ENCODE assay signal across 9 cellular contexts in genomic region chr10:59709472-59710125, GRCh38. TPM values are rescaled to one million over a fixed set of nuclear protein-coding genes. Genes with fewer than 3 reads are reported as not detected.
DNase-seq lines count a peak whose midpoint lies in the region; ATAC-seq, FAIRE-seq and TF ChIP-seq lines count a peak whose summit lies in the region.
"Had no signal": no experiment of that assay in that cellular context is flagged by ENCODE, and none has a peak within 500 bp of the region (broad histone marks: within the 10 kb centered on the region; RNA-seq: fewer than 3 reads in every experiment).

SLC16A9 (minus strand) TSS chr10:59709850; CDS start chr10:59684291, 25,559 bp downstream.

- no peak for TF ChIP-seq CTCF in PC-9 (conservative IDR thresholded peaks at IDR 0.05)
- peak; percentile 22 to 44 (median 32); a peak in 3 of 6 replicates for TF ChIP-seq CTCF in K562 (IDR thresholded peaks at IDR 0.05 in 2 of 3, conservative IDR thresholded peaks at IDR 0.05 in 1 of 3; ENCODE audit: insufficient read depth in 2 of 3, low read depth in 1 of 3, low read length in 3 of 3)

- no peaks in the 10 kb centered on the region for H3K9me2 ChIP-seq in PC-9 (ENCODE audit: insufficient read depth)

- no peak within 1 kb of the TSS for H3K27ac ChIP-seq in PC-9
- H3K27ac ChIP-seq in K562 (ENCODE audit: extremely low read depth, low read depth, low read length): peak within 1 kb of the TSS; percentile 44; the same call in 2 of the 3 replicates
- peak within 1 kb of the TSS; percentile 63 for H3K27ac ChIP-seq in skeletal muscle tissue (ENCODE audit: low read depth, low read length)

- H3K9me1 ChIP-seq in K562 (ENCODE audit: control insufficient read depth, insufficient read depth, low read length): no peaks in the 10 kb centered on the region

- DNase-seq in Daoy (ENCODE audit: low read depth): peak; percentile 79
- DNase-seq in PC-9: peak in 1 of 2 experiments; percentile 21
- DNase-seq in K562 (ENCODE audit: extremely low read depth in 1 of 4, low spot score in 3 of 4): peak; percentile 65 to 76 (median 66)
- DNase-seq in GF-D8 (lab: John Stamatoyannopoulos, UW): no peak
- DNase-seq: natural killer cell had no signal

- no peak for FAIRE-seq in K562 (lab: Jason Lieb, UNC)

- H3K36me3 ChIP-seq in PC-9 (ENCODE audit: low read depth) (no peaks in the 10 kb centered on the region), K562 (ENCODE audit: control insufficient read depth, insufficient read depth, low read length) (no peaks in the 10 kb centered on the region), skeletal muscle tissue (ENCODE audit: control insufficient read depth in 3 of 3, insufficient read depth in 3 of 3, low read length in 3 of 3) (no peaks in the 10 kb centered on the region)

- BruUV-seq in PC-9 (replicated peaks; lab: Mats Ljungman, UMichigan): no TSS peak
- BruUV-seq in K562 (replicated peaks; lab: Mats Ljungman, UMichigan): TSS peak; percentile 63

- H3K4me2 ChIP-seq in PC-9: peak within 1 kb of the TSS; percentile 71
- H3K4me2 ChIP-seq in K562 (ENCODE audit: insufficient read depth, low read length): peak within 1 kb of the TSS; percentile 60

- no peaks in the 10 kb centered on the region for H3K4me1 ChIP-seq in PC-9 (replicated peaks; ENCODE audit: insufficient read depth)
- H3K4me1 ChIP-seq in K562 (replicated peaks in 1 of 2; ENCODE audit: control insufficient read depth in 2 of 2, insufficient read depth in 2 of 2, low read length in 2 of 2): peaks cover 10 to 19% of the 10 kb centered on the region in 2 experiments; a peak in 4 of 5 replicates
- peaks cover 10 to 17% (median 12%) of the 10 kb centered on the region in 3 donors for H3K4me1 ChIP-seq in skeletal muscle tissue (ENCODE audit: control insufficient read depth in 3 of 3, insufficient read depth in 3 of 3, low read length in 3 of 3)

- H3K27me3 ChIP-seq in PC-9 (ENCODE audit: insufficient read depth, low read depth): peaks cover 6% of the 10 kb centered on the region
- peaks cover 6 to 20% of the 10 kb centered on the region in 2 experiments for H3K27me3 ChIP-seq in K562 (ENCODE audit: control insufficient read depth in 2 of 2, insufficient read depth in 2 of 2, low read length in 2 of 2)
- H3K27me3 ChIP-seq in skeletal muscle tissue (ENCODE audit: control insufficient read depth in 3 of 3, insufficient read depth in 3 of 3, low read length in 3 of 3): peaks cover 0 to 5% (median 3%) of the 10 kb centered on the region in 3 donors

- H3K79me2 ChIP-seq in PC-9 (ENCODE audit: low read depth) (no peaks in the 10 kb centered on the region), K562 (ENCODE audit: control insufficient read depth, insufficient read depth, low read length) (no peaks in the 10 kb centered on the region; the same call in 2 of the 3 replicates)

- peak; percentile 89 for ATAC-seq in GM19397 (IDR thresholded peaks at IDR 0.05; ENCODE audit: unreplicated experiment)
- peak; percentile 88 for ATAC-seq in HG03439 (IDR thresholded peaks at IDR 0.05; ENCODE audit: unreplicated experiment)
- peak; percentile 87 for ATAC-seq in K562

- TF ChIP-seq EP300 in K562 (IDR thresholded peaks at IDR 0.05; ENCODE audit: low read length): no peak

- no peaks in the 10 kb centered on the region for H3K9me3 ChIP-seq in PC-9 (ENCODE audit: insufficient read depth, low read depth)
- H3K9me3 ChIP-seq in K562 (replicated peaks; ENCODE audit: control insufficient read depth, insufficient read depth, low read depth, low read length): no peaks in the 10 kb centered on the region
- peaks cover 2% of the 10 kb centered on the region for H3K9me3 ChIP-seq in iPS-18c (ENCODE audit: control insufficient read depth, insufficient read depth, low read length)
- no peaks in the 10 kb centered on the region for H3K9me3 ChIP-seq in skeletal muscle tissue (ENCODE audit: control insufficient read depth in 3 of 3, low read length in 3 of 3)

- H3K9ac ChIP-seq in K562 (ENCODE audit: insufficient read depth in 1 of 2, low read depth in 2 of 2, low read length in 2 of 2): peak within 1 kb of the TSS; percentile 62 to 90
- peak within 1 kb of the TSS; percentile 70 to 82 (median 76) for H3K9ac ChIP-seq in skeletal muscle tissue (ENCODE audit: low read depth in 1 of 3, low read length in 3 of 3)

- in situ Hi-C loops in K562 (cut with MboI): no loop called here

- WGBS in K562 (ENCODE audit: insufficient coverage, low coverage, missing lambda C conversion rate): 7% methylated on average over 53 of the region's 66 CpGs

- H3K4me3 ChIP-seq in PC-9 (peak within 1 kb of the TSS; percentile 49; the same call in 1 of the 2 replicates), K562 (peak within 1 kb of the TSS; percentile 55), iPS-18c (ENCODE audit: insufficient read depth, low read depth, low read length) (peak within 1 kb of the TSS; percentile 85), skeletal muscle tissue (ENCODE audit: low read length in 3 of 3) (peak within 1 kb of the TSS; percentile 70 to 76 (median 72))

- CTCF ChIA-PET in PC-9 (lab: Charles Lee) (no interaction called here), K562 (lab: Yijun Ruan, JAX; ENCODE audit: low intra/inter-chr PET ratio) (no interaction called here)

- H4K20me1 ChIP-seq in PC-9 (ENCODE audit: insufficient read depth) (no peaks in the 10 kb centered on the region), K562 (replicated peaks; ENCODE audit: control insufficient read depth, insufficient read depth, low read length) (no peaks in the 10 kb centered on the region)

- H3F3A ChIP-seq in PC-9 (ENCODE audit: insufficient read depth, low read depth): no peaks in the 10 kb centered on the region

- intact Hi-C loops in PC-9 (cut with micrococcal nuclease; ENCODE audit: unreplicated experiment) (no loop called here), K562 (cut with micrococcal nuclease) (no loop called here)

- peak within 1 kb of the TSS; percentile 64 for H2AFZ ChIP-seq in PC-9
- H2AFZ ChIP-seq in K562 (ENCODE audit: low read depth, low read length): peak within 1 kb of the TSS; percentile 76

- POLR2A ChIA-PET in PC-9 (lab: Charles Lee; ENCODE audit: unreplicated experiment) (no interaction called here), K562 (lab: Yijun Ruan, JAX) (interaction anchor here (0.6 to 1.6 kb wide), 4 partner anchors 9 to 582 kb away, joined by 3 to 7 read pairs (median 4); no protein-coding TSS in a partner anchor)

- 0 out of 2 replicates have a peak, but pooled peaks have one; percentile 46 for TF ChIP-seq POLR2A in K562 (conservative IDR thresholded peaks at IDR 0.05)

- no peak for TF ChIP-seq RAD21 in K562 (CRISPR knock-in tag; conservative IDR thresholded peaks at IDR 0.05 in 1 of 2, IDR thresholded peaks at IDR 0.05 in 1 of 2)

TF ChIP-seq in K562, 482 proteins besides CTCF, POLR2A, EP300 and RAD21 (continues in another document):
- TF ChIP-seq YY1 (IDR thresholded peaks at IDR 0.05; ENCODE audit: borderline replicate concordance in 1 of 3, control insufficient read depth in 1 of 3, extremely low read depth in 1 of 3, insufficient read depth in 3 of 3, insufficient read length in 1 of 3, insufficient replicate concordance in 2 of 3, low read depth in 1 of 3, low read length in 2 of 3) (peak in 1 of 3 experiments; percentile 55), FOXM1 (IDR thresholded peaks at IDR 0.05; ENCODE audit: low read depth) (no peak), FOXM1 (CRISPR knock-in tag; IDR thresholded peaks at IDR 0.05; ENCODE audit: low read depth) (no peak), ZSCAN32 (CRISPR knock-in tag; IDR thresholded peaks at IDR 0.05) (no peak), ZFX (CRISPR knock-in tag; IDR thresholded peaks at IDR 0.05) (peak; percentile 62), RBFOX2 (IDR thresholded peaks at IDR 0.05; ENCODE audit: low read depth, low read length) (peak; percentile 55), TAF1 (IDR thresholded peaks at IDR 0.05; ENCODE audit: control insufficient read depth, extremely low read depth, insufficient read depth, low read length, severe bottlenecking) (peak; percentile 61), RBBP5 (IDR thresholded peaks at IDR 0.05; ENCODE audit: borderline replicate concordance, insufficient read depth, low read length, poor library complexity, severe bottlenecking) (peak; percentile 0), HOXB6 (CRISPR knock-in tag; IDR thresholded peaks at IDR 0.05; ENCODE audit: borderline replicate concordance) (no peak), SP2 (IDR thresholded peaks at IDR 0.05; ENCODE audit: extremely low read depth, low read depth, low read length, poor library complexity, severe bottlenecking) (no peak), TRIM24 (IDR thresholded peaks at IDR 0.05) (0 out of 4 replicates have a peak, but pooled peaks of 1 of the 2 experiments have one; percentile 14), EP400 (IDR thresholded peaks at IDR 0.05) (peak; percentile 62; the same call in 1 of the 2 replicates), CEBPB (tag; IDR thresholded peaks at IDR 0.05) (peak; percentile 80), RB1 (IDR thresholded peaks at IDR 0.05; ENCODE audit: low read depth) (peak; percentile 14; the same call in 1 of the 2 replicates), ZNF79 (CRISPR knock-in tag; IDR thresholded peaks at IDR 0.05; ENCODE audit: low read depth) (no peak)

RNA-seq across cellular contexts. Expression of gene SLC16A9, which starts in this region (rescaled TPM):
- total RNA-seq in Daoy (2014; rRNA removed; shearing (Covaris generic)): 11.7 and 13.7 TPM in 2 replicates
- not detected in 2 replicates for total RNA-seq in PC-9 (2021)
- 3.9 and 5.7 TPM in 2 replicates for total RNA-seq in K562 (2011; cell fraction: chromatin; rRNA removed; ENCODE audit: low replicate concordance)
- 2.8 and 3.8 TPM in 2 replicates for total RNA-seq in K562 (2011; cell fraction: nucleolus; rRNA removed)
- total RNA-seq in K562 (2011; cell fraction: nucleoplasm; rRNA removed): 3.4 and 6.9 TPM in 2 replicates
- total RNA-seq in K562 (2014; rRNA removed): 1.5 and 1.6 TPM in 2 replicates
- 2.8 and 3.3 TPM in 2 replicates for total RNA-seq in K562 (2014; rRNA removed; fragmentation: Illumina TruSeq; extraction: Trizol)
- total RNA-seq in K562 (2015; rRNA removed; fragmentation: Illumina TruSeq; extraction: Trizol): 2.5 and 2.6 TPM in 2 replicates
- 1.7 and 2.1 TPM in 2 replicates for total RNA-seq in K562 (2021)
- 6.4 and 7.6 TPM in 2 replicates for polyA plus RNA-seq in K562 (2011; rRNA removed)
- 1.4 and 5.5 TPM in 2 replicates for polyA plus RNA-seq in K562 (2011; cell fraction: cytosol; rRNA removed)
- 4.6 and 8.7 TPM in 2 replicates for polyA plus RNA-seq in K562 (2011; cell fraction: nucleus; rRNA removed)
- 1.1 and 1.2 TPM in 2 replicates for polyA plus RNA-seq in K562 (2012)
- 1.9 and 2.5 TPM in 2 replicates for polyA plus RNA-seq in K562 (2014; fragmentation: Illumina TruSeq; extraction: Trizol)
- 1 to 10 TPM in 1 of 2 experiments, under 1 TPM in 1; 0.90 to 1.0 TPM for polyA plus RNA-seq in K562 (2014; fragmentation: Nextera tagmentation; extraction: Ambion mirVana)
- 1.6 and 2.1 TPM in 2 replicates for polyA plus RNA-seq in K562 (2014; rRNA removed)
- polyA minus RNA-seq in K562 (2011; rRNA and poly(A)+ RNA removed): 4.8 and 6.6 TPM in 2 replicates
- polyA minus RNA-seq in K562 (2011; cell fraction: cytosol; rRNA and poly(A)+ RNA removed): 0.95 and 2.2 TPM in 2 replicates
- polyA minus RNA-seq in K562 (2011; cell fraction: nucleus; rRNA and poly(A)+ RNA removed): 1.5 and 3.2 TPM in 2 replicates
- total RNA-seq in skeletal muscle tissue: 3.1 TPM
- total RNA-seq: natural killer cell had no signal
